In the genomic region with DNA sequence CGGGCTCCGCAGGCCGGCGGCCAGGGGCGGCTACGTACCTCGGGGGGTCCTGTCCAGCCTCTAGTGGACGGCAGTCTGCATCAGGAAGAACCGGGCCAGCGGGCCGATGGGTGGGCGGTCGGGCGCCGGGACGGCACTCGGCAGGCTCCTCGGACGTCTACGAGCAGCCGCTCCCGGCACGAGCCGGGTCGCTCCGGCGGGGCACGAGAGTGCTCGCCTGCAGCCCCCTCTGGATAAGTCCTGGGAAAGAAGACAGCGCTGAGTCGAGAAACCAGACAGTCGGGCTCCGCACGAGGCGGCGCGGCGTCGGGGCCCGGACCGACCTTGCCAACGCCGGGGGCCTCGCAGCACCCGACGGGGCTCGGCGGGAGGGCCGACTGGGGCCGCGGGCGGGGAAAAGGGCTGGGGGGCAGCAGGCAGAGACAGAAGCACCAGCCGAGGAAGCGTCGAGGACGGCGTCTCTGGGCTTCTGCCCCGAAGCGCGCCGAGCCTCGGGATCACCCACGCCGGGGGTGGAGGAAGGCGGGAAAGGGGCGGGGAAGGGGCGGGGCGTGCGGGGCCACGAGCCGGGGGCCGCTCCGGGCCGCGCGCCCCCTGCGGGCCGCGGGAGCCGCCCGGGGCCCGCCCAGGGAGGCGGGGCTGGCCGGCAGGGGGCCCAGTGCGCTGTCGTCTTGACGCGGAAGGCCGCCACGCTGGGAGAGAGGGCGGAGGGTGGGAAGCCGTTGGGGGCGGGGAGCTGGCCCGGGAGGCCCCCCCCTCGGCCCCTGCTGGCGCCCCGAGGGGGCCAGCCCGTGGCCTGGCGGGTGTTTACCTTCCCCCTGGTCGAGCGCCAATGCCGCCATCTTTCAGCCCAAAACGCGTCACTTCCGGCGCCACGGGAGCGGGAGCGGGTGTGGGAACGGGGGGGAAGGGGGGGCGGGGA, we compare ENCODE assay signal across 8 cellular contexts. TPM values are rescaled to one million over a fixed set of nuclear protein-coding genes. Genes with fewer than 3 reads are reported as not detected.
DNase-seq lines count a peak whose midpoint lies in the region; ATAC-seq and TF ChIP-seq lines count a peak whose summit lies in the region.

No MANE protein-coding gene starts in this region.

- peaks cover 49% of the 10 kb centered on the region for H3K79me2 ChIP-seq in PC-3 (ENCODE audit: low read length)

- peaks cover 10% of the 10 kb centered on the region for H4K20me1 ChIP-seq in PC-3 (ENCODE audit: low read length)

- DNase-seq in DMS79 (lab: John Stamatoyannopoulos, UW) (peak; percentile 48), PC-3 (peak; percentile 86), myocyte (ENCODE audit: low read depth) (peak; percentile 89)
- DNase-seq in activated T-cell treated with anti-CD3 and anti-CD28 coated beads, Interleukin-2, amount 50 U/mL, for 24 hours, result peak; percentile 86
- DNase-seq in stimulated activated CD8-positive, alpha-beta memory T cell treated with anti-CD3 and anti-CD28 coated beads, Interleukin-7, amount 100 ng/mL, for 24 hours (ENCODE audit: low read depth), result peak; percentile 58

- peaks cover 12 to 22% (median 12%) of the 10 kb centered on the region in 3 donors for H3K4me1 Mint-ChIP-seq in IgD-negative memory B cell
- H3K4me1 Mint-ChIP-seq in activated T-cell treated with anti-CD3 and anti-CD28 coated beads, Interleukin-2, amount 50 U/mL, for 24 hours (ENCODE audit: low read depth), result peaks cover 25% of the 10 kb centered on the region

- H3K36me3 ChIP-seq in PC-3 (ENCODE audit: low read depth, low read length), result no peaks in the 10 kb centered on the region

- H3K9me3 Mint-ChIP-seq in IgD-negative memory B cell, result no peaks in the 10 kb centered on the region
- H3K9me3 Mint-ChIP-seq in activated T-cell treated with anti-CD3 and anti-CD28 coated beads, Interleukin-2, amount 50 U/mL, for 24 hours, result no peaks in the 10 kb centered on the region

- peaks cover 2% of the 10 kb centered on the region for H3K27me3 Mint-ChIP-seq in IgD-negative memory B cell
- H3K27me3 Mint-ChIP-seq in activated T-cell treated with anti-CD3 and anti-CD28 coated beads, Interleukin-2, amount 50 U/mL, for 24 hours, result peaks cover 33% of the 10 kb centered on the region

- TF ChIP-seq CTCF in PC-3 (conservative IDR thresholded peaks at IDR 0.05; ENCODE audit: low read depth, low read length), result no peak

- H3K27ac Mint-ChIP-seq in IgD-negative memory B cell, result peak overlapping the region in 2 of 3 donors; percentile 53 to 98
- no peak overlapping the region for H3K27ac Mint-ChIP-seq in activated T-cell treated with anti-CD3 and anti-CD28 coated beads, Interleukin-2, amount 50 U/mL, for 24 hours

- CTCF ChIA-PET in PC-3 (lab: Charles Lee), result interaction anchor here (0.6 to 1.5 kb wide), 3 partner anchors 29 to 282 kb away, joined by 3 to 18 read pairs (median 4); a partner anchor contains a TSS

- no peaks in the 10 kb centered on the region for H3K9me2 ChIP-seq in PC-3 (replicated peaks; ENCODE audit: low read length)

- H3K27me3 ChIP-seq in PC-3 (ENCODE audit: low read length), result no peaks in the 10 kb centered on the region

- H3K9me3 ChIP-seq in PC-3 (ENCODE audit: low read length), result no peaks in the 10 kb centered on the region

- intact Hi-C loops in PC-3 (cut with micrococcal nuclease), result loop anchor here (1.0 to 10.0 kb wide), 3 partner anchors 29 to 117 kb away; a partner anchor contains a TSS

- peak overlapping the region; percentile 90 for H3K9ac ChIP-seq in PC-3 (ENCODE audit: low read length)

- peaks cover 3% of the 10 kb centered on the region for H3K36me3 Mint-ChIP-seq in IgD-negative memory B cell
- peaks cover 22% of the 10 kb centered on the region for H3K36me3 Mint-ChIP-seq in activated T-cell treated with anti-CD3 and anti-CD28 coated beads, Interleukin-2, amount 50 U/mL, for 24 hours (ENCODE audit: low read depth)

- H3K4me3 Mint-ChIP-seq in IgD-negative memory B cell, result peak overlapping the region; percentile 86 to 93 (median 92)
- peak overlapping the region; percentile 81 for H3K4me3 Mint-ChIP-seq in activated T-cell treated with anti-CD3 and anti-CD28 coated beads, Interleukin-2, amount 50 U/mL, for 24 hours

- no TSS peak for BruUV-seq in PC-3 (replicated peaks; lab: Mats Ljungman, UMichigan)

- ATAC-seq in GM21529 (IDR thresholded peaks at IDR 0.05; ENCODE audit: unreplicated experiment), result peak; percentile 85
- peak; percentile 83 for ATAC-seq in PC-3
- peak; percentile 97 for ATAC-seq in esophagus mucosa

- peak overlapping the region; percentile 83 for H3K4me2 ChIP-seq in PC-3 (ENCODE audit: low read length)

- no peaks in the 10 kb centered on the region for H3F3A ChIP-seq in PC-3 (ENCODE audit: low read length, unreplicated experiment)

- POLR2A ChIA-PET in PC-3 (lab: Charles Lee; ENCODE audit: unreplicated experiment), result interaction anchor here (1.1 kb wide), 1 partner anchor 29 kb away, joined by 7 read pairs; a partner anchor contains a TSS

- H3K4me3 ChIP-seq in PC-3 (ENCODE audit: low read length), result peak overlapping the region; percentile 97

- H3K4me1 ChIP-seq in PC-3 (ENCODE audit: insufficient read depth, low read length), result peaks cover 12% of the 10 kb centered on the region; the same call in 1 of the 2 replicates

- H2AFZ ChIP-seq in PC-3 (ENCODE audit: low read length), result peak overlapping the region; percentile 34; the same call in 1 of the 2 replicates

- H3K27ac ChIP-seq in PC-3 (ENCODE audit: low read length), result peak overlapping the region; percentile 78

RNA-seq across cellular contexts. Expression of a gene that starts 1.9 kb away (rescaled TPM):
- 1.6 TPM for polyA plus RNA-seq in IgD-negative memory B cell
- total RNA-seq in PC-3 (2014; rRNA removed) (7.3 and 8.5 TPM in 2 replicates), esophagus mucosa (2.1 TPM), myocyte (11.3 and 21.2 TPM in 2 replicates)
- polyA plus RNA-seq in myocyte (2012), result 2.6 TPM

RNA-seq across cellular contexts. Expression of a gene that starts 29.7 kb away (rescaled TPM):
- polyA plus RNA-seq in IgD-negative memory B cell, result 128 TPM
- 178 and 201 TPM in 2 replicates for total RNA-seq in PC-3 (2014; rRNA removed)
- total RNA-seq in esophagus mucosa, result 142 TPM
- total RNA-seq in myocyte, result 155 and 161 TPM in 2 replicates
- polyA plus RNA-seq in myocyte (2012), result 79.8 TPM

Comparison
In these comparisons a context has a peak if more than half of its experiments do, and no peak if none do; other contexts are left out.
1. Peak in every context shown above with its lines: DNase-seq, ATAC-seq, H3K4me3 ChIP-seq and H3K27ac ChIP-seq.